1 cellular context compared by ENCODE assay signal in genomic region chr7:2399848-2400587, GRCh38.
A peak's percentile ranks its signal among the peaks of the same experiment; 100 is the strongest.
TF ChIP-seq lines count a peak whose summit lies in the region.

No MANE protein-coding gene starts in this region.

TF ChIP-seq in GM12878, 131 proteins besides CTCF, POLR2A, EP300 and RAD21:
- TF ChIP-seq MYB (IDR thresholded peaks at IDR 0.05; ENCODE audit: borderline replicate concordance, low read depth, low read length) (no peak), SREBF1 (IDR thresholded peaks at IDR 0.05; ENCODE audit: low read length) (no peak), MEF2B (IDR thresholded peaks at IDR 0.05; ENCODE audit: partially characterized antibody, poor library complexity, severe bottlenecking) (peak; percentile 32), SPI1 (IDR thresholded peaks at IDR 0.05; ENCODE audit: borderline replicate concordance, insufficient read depth, low read depth, low read length) (no peak), IKZF1 (conservative IDR thresholded peaks at IDR 0.05) (peak; percentile 70), IKZF2 (IDR thresholded peaks at IDR 0.05) (peak; percentile 71 to 78), NFYA (IDR thresholded peaks at IDR 0.05; ENCODE audit: borderline replicate concordance, low read depth, low read length) (no peak), CREM (IDR thresholded peaks at IDR 0.05; ENCODE audit: low read depth) (no peak), HCFC1 (IDR thresholded peaks at IDR 0.05; ENCODE audit: low read length) (no peak), RBBP5 (conservative IDR thresholded peaks at IDR 0.05) (no peak), SIX5 (IDR thresholded peaks at IDR 0.05; ENCODE audit: low read depth, low read length, severe bottlenecking) (no peak), RELB (IDR thresholded peaks at IDR 0.05; ENCODE audit: low read depth) (peak; percentile 49; the same call in 1 of the 2 replicates), ATF3 (IDR thresholded peaks at IDR 0.05; ENCODE audit: borderline replicate concordance, extremely low read depth, low read depth, low read length) (no peak), EED (IDR thresholded peaks at IDR 0.05; ENCODE audit: low read depth) (peak; percentile 53), CBX5 (IDR thresholded peaks at IDR 0.05; ENCODE audit: low read depth) (no peak), E4F1 (IDR thresholded peaks at IDR 0.05; ENCODE audit: borderline replicate concordance, partially characterized antibody) (no peak), IRF3 (IDR thresholded peaks at IDR 0.05) (no peak), NBN (IDR thresholded peaks at IDR 0.05) (0 out of 2 replicates have a peak, but pooled peaks have one; percentile 33), STAT3 (IDR thresholded peaks at IDR 0.05; ENCODE audit: low read depth, low read length) (no peak), ZNF24 (IDR thresholded peaks at IDR 0.05) (no peak), PAX5 (IDR thresholded peaks at IDR 0.05; ENCODE audit: borderline replicate concordance, low read depth, low read length) (0 out of 2 replicates have a peak, but pooled peaks have one; percentile 22), MEF2A (IDR thresholded peaks at IDR 0.05; ENCODE audit: insufficient read depth, low read depth, low read length) (0 out of 2 replicates have a peak, but pooled peaks have one; percentile 34), DPF2 (IDR thresholded peaks at IDR 0.05) (0 out of 2 replicates have a peak, but pooled peaks have one; percentile 18), RELA (IDR thresholded peaks at IDR 0.05; ENCODE audit: borderline replicate concordance, partially characterized antibody) (no peak), BCL3 (IDR thresholded peaks at IDR 0.05; ENCODE audit: borderline replicate concordance, insufficient read depth, low read depth, low read length, poor library complexity, severe bottlenecking) (no peak), SP1 (IDR thresholded peaks at IDR 0.05; ENCODE audit: low read depth, low read length) (peak; percentile 55), SMARCA5 (IDR thresholded peaks at IDR 0.05) (peak; percentile 68; the same call in 1 of the 2 replicates), SRF (IDR thresholded peaks at IDR 0.05; ENCODE audit: low read depth in 2 of 2, low read length in 2 of 2) (no peak), HDGF (IDR thresholded peaks at IDR 0.05) (0 out of 2 replicates have a peak, but pooled peaks have one; percentile 11), NR2F1 (conservative IDR thresholded peaks at IDR 0.05) (0 out of 2 replicates have a peak, but pooled peaks have one; percentile 23), NFIC (IDR thresholded peaks at IDR 0.05; ENCODE audit: low read depth, low read length) (peak; percentile 63), RUNX3 (IDR thresholded peaks at IDR 0.05; ENCODE audit: low read length) (peak; percentile 89), GATAD2B (conservative IDR thresholded peaks at IDR 0.05; ENCODE audit: low read depth) (no peak), TAF1 (IDR thresholded peaks at IDR 0.05; ENCODE audit: borderline replicate concordance, low read depth, low read length) (no peak), POU2F2 (IDR thresholded peaks at IDR 0.05; ENCODE audit: borderline replicate concordance, low read depth, low read length) (peak; percentile 26; the same call in 1 of the 3 replicates), USF2 (IDR thresholded peaks at IDR 0.05; ENCODE audit: borderline replicate concordance, low read depth, low read length) (no peak), HDAC2 (IDR thresholded peaks at IDR 0.05) (no peak), STAT1 (conservative IDR thresholded peaks at IDR 0.05) (no peak), CEBPZ (IDR thresholded peaks at IDR 0.05; ENCODE audit: low read depth, low read length) (no peak)
